Comparison of ENCODE assay signal across 19 cellular contexts in the genomic region with DNA sequence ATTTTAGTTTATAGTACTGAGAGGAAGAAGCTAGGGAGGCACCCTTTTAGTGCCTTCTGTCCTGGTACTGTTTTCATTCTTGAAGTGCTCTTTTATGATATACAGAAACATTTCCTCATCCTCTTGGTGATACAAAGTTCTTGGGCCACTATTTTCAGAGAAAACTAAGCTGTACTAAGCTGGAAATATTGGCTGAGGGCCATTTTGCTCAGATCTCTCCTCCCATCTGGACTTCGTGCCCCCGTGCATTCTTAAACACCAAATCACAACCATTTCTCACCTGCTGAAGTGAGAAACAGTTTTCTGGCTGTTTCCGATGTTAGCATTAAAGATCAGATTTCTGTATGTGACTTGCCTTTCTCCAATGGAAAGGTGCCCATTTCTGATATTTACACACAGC.
DNase-seq lines count a peak whose midpoint lies in the region; ATAC-seq, FAIRE-seq and TF ChIP-seq lines count a peak whose summit lies in the region.
"Had no signal": no experiment of that assay in that cellular context is flagged by ENCODE, and none has a peak within 500 bp of the region (broad histone marks: within the 10 kb centered on the region; RNA-seq: fewer than 3 reads in every experiment).

No MANE protein-coding gene starts in this region.

- POLR2A ChIA-PET in activated CD4-positive, alpha-beta memory T cell treated with anti-CD3 and anti-CD28 coated beads for 36 hours (lab: Charles Lee), result no interaction called here

- peak; percentile 38 for DNase-seq in HT-29 (ENCODE audit: low spot score)
- peak; percentile 28 for DNase-seq in cerebellar cortex (ENCODE audit: low spot score)
- peak; percentile 34 for DNase-seq in hepatocyte (ENCODE audit: low spot score)
- DNase-seq in pancreas, result no peak
- no peak for DNase-seq in iPS-NIHi7 (ENCODE audit: extremely low spot score)
- DNase-seq in activated CD4-positive, alpha-beta memory T cell treated with anti-CD3 and anti-CD28 coated beads for 36 hours, result no peak
- no peak for DNase-seq in suprapubic skin (ENCODE audit: low spot score in 2 of 2)
- DNase-seq in GDM1 (lab: John Stamatoyannopoulos, UW), result no peak
- DNase-seq: activated CD4-positive, alpha-beta T cell treated with anti-CD3 and anti-CD28 coated beads for 1 hour; activated gamma-delta T cell; Calu3; foreskin melanocyte; naive thymus-derived CD8-positive, alpha-beta T cell; SJCRH30; stimulated activated CD4-positive, alpha-beta T cell treated with anti-CD3 and anti-CD28 coated beads, Interleukin-1b, Interleukin-23, amount 100 ng/mL, for 48 hours; testis had no signal

- H3K9me3 ChIP-seq in hepatocyte (ENCODE audit: low read depth) (no peaks in the 10 kb centered on the region), pancreas (no peaks in the 10 kb centered on the region), suprapubic skin (no peaks in the 10 kb centered on the region)
- H3K9me3 ChIP-seq: ascending aorta, SJCRH30, testis had no signal

- H3K4me1 ChIP-seq in hepatocyte (ENCODE audit: insufficient read depth) (no peaks in the 10 kb centered on the region), pancreas (peaks cover 0 to 9% (median 4%) of the 10 kb centered on the region in 3 donors), suprapubic skin (no peaks in the 10 kb centered on the region)
- H3K4me1 ChIP-seq: SJCRH30, testis had no signal

- H3K4me3 Mint-ChIP-seq in activated CD4-positive, alpha-beta memory T cell treated with anti-CD3 and anti-CD28 coated beads for 36 hours, result no peak overlapping the region
- H3K4me3 Mint-ChIP-seq: naive thymus-derived CD8-positive, alpha-beta T cell had no signal

- no peaks in the 10 kb centered on the region for H3K9me2 ChIP-seq in hepatocyte (replicated peaks; ENCODE audit: insufficient read depth)

- no peaks in the 10 kb centered on the region for H3K36me3 Mint-ChIP-seq in activated CD4-positive, alpha-beta memory T cell treated with anti-CD3 and anti-CD28 coated beads for 36 hours

- TF ChIP-seq EP300 in suprapubic skin (IDR thresholded peaks at IDR 0.05), result no peak

- no peaks in the 10 kb centered on the region for H3K27me3 Mint-ChIP-seq in activated CD4-positive, alpha-beta memory T cell treated with anti-CD3 and anti-CD28 coated beads for 36 hours
- H3K27me3 Mint-ChIP-seq: naive thymus-derived CD8-positive, alpha-beta T cell had no signal

- no peaks in the 10 kb centered on the region for H3K4me1 Mint-ChIP-seq in activated CD4-positive, alpha-beta memory T cell treated with anti-CD3 and anti-CD28 coated beads for 36 hours (ENCODE audit: low read depth)

- intact Hi-C loops in pancreas (cut with DNase I), result no loop called here
- intact Hi-C loops in activated CD4-positive, alpha-beta memory T cell treated with anti-CD3 and anti-CD28 coated beads for 36 hours (cut with micrococcal nuclease), result no loop called here

- no peak for FAIRE-seq in pancreas (lab: Jason Lieb, UNC)
- FAIRE-seq: H1 had no signal

- no peak for TF ChIP-seq CTCF in hepatocyte (IDR thresholded peaks at IDR 0.05; ENCODE audit: poor library complexity)
- no peak for TF ChIP-seq CTCF in pancreas (IDR thresholded peaks at IDR 0.05)
- no peak for TF ChIP-seq CTCF in suprapubic skin (IDR thresholded peaks at IDR 0.05)

- WGBS in hepatocyte (ENCODE audit: low lambda C conversion rate, missing lambda C conversion rate), result 58% methylated on average over 3 of the region's 3 CpGs
- WGBS in pancreas, 2 donors, result 13 to 14% methylated on average over 3 of the region's 3 CpGs
- WGBS in suprapubic skin, result 70% methylated on average over 3 of the region's 3 CpGs

- no peak overlapping the region for H2AFZ ChIP-seq in hepatocyte

- no peak for TF ChIP-seq POLR2A in suprapubic skin (IDR thresholded peaks at IDR 0.05)

- ATAC-seq in pancreas, result peak; percentile 35 to 68 (median 54)
- ATAC-seq: naive thymus-derived CD8-positive, alpha-beta T cell had no signal

- H3K79me2 ChIP-seq in hepatocyte, result no peaks in the 10 kb centered on the region

- no peaks in the 10 kb centered on the region for H3K27me3 ChIP-seq in hepatocyte
- H3K27me3 ChIP-seq in pancreas, result no peaks in the 10 kb centered on the region
- no peaks in the 10 kb centered on the region for H3K27me3 ChIP-seq in suprapubic skin
- H3K27me3 ChIP-seq: ascending aorta, SJCRH30, testis had no signal

- H3K27ac ChIP-seq in hepatocyte, result no peak overlapping the region
- no peak overlapping the region for H3K27ac ChIP-seq in pancreas
- no peak overlapping the region for H3K27ac ChIP-seq in suprapubic skin
- H3K27ac ChIP-seq: SJCRH30, testis had no signal

- H4K20me1 ChIP-seq in hepatocyte (ENCODE audit: insufficient read depth, poor library complexity, severe bottlenecking), result no peaks in the 10 kb centered on the region

- CTCF ChIA-PET in activated CD4-positive, alpha-beta memory T cell treated with anti-CD3 and anti-CD28 coated beads for 36 hours (lab: Charles Lee), result interaction anchor here (1.4 kb wide), 1 partner anchor 317 kb away, joined by 4 read pairs; no protein-coding TSS in a partner anchor

- no peak overlapping the region for H3K4me3 ChIP-seq in hepatocyte
- H3K4me3 ChIP-seq in pancreas, result no peak overlapping the region
- no peak overlapping the region for H3K4me3 ChIP-seq in suprapubic skin
- H3K4me3 ChIP-seq: ascending aorta, lung, SJCRH30, testis had no signal

- no peaks in the 10 kb centered on the region for H3K36me3 ChIP-seq in hepatocyte (replicated peaks; ENCODE audit: insufficient read depth, low read depth)
- H3K36me3 ChIP-seq in pancreas, result no peaks in the 10 kb centered on the region
- H3K36me3 ChIP-seq in suprapubic skin, result no peaks in the 10 kb centered on the region
- H3K36me3 ChIP-seq: ascending aorta, SJCRH30 had no signal

- no peak overlapping the region for H3K27ac Mint-ChIP-seq in activated CD4-positive, alpha-beta memory T cell treated with anti-CD3 and anti-CD28 coated beads for 36 hours

- no peaks in the 10 kb centered on the region for H3K9me3 Mint-ChIP-seq in activated CD4-positive, alpha-beta memory T cell treated with anti-CD3 and anti-CD28 coated beads for 36 hours
- H3K9me3 Mint-ChIP-seq: naive thymus-derived CD8-positive, alpha-beta T cell had no signal

- H3K4me2 ChIP-seq in hepatocyte, result no peak overlapping the region

Comparison
In these comparisons a context has a peak if more than half of its experiments do, and no peak if none do; other contexts are left out.
1. DNase-seq: peak in HT-29 (single experiment), cerebellar cortex (single experiment) and hepatocyte (single experiment); none in pancreas (0 of 6), iPS-NIHi7 (single experiment), activated CD4-positive, alpha-beta memory T cell treated with anti-CD3 and anti-CD28 coated beads for 36 hours (single experiment), suprapubic skin (0 of 2) and GDM1 (single experiment).